15 cellular contexts compared by ENCODE assay signal in genomic region chr3:37493485-37494080, GRCh38. TPM values are rescaled to one million over a fixed set of nuclear protein-coding genes. Genes with fewer than 3 reads are reported as not detected.
DNase-seq lines count a peak whose midpoint lies in the region; ATAC-seq and TF ChIP-seq lines count a peak whose summit lies in the region.
"Had no signal": no experiment of that assay in that cellular context is flagged by ENCODE, and none has a peak within 500 bp of the region (broad histone marks: within the 10 kb centered on the region; RNA-seq: fewer than 3 reads in every experiment).

No MANE protein-coding gene starts in this region.

- H3K4me1 ChIP-seq in Loucy (ENCODE audit: insufficient read depth, low read length, poor library complexity, severe bottlenecking) (peaks cover 35% of the 10 kb centered on the region), muscle layer of duodenum (ENCODE audit: control insufficient read depth in 1 of 2, insufficient read depth in 2 of 2, low read length in 2 of 2) (peaks cover 10 to 31% of the 10 kb centered on the region in 2 donors), suprapubic skin (peaks cover 34% of the 10 kb centered on the region)

- TF ChIP-seq CTCF in Loucy (conservative IDR thresholded peaks at IDR 0.05; ENCODE audit: low read length) = no peak
- TF ChIP-seq CTCF in suprapubic skin (IDR thresholded peaks at IDR 0.05) = no peak

- no peaks in the 10 kb centered on the region for H4K20me1 ChIP-seq in Loucy (ENCODE audit: insufficient read depth, low read length, poor library complexity, severe bottlenecking)

- no peak for TF ChIP-seq EP300 in suprapubic skin (IDR thresholded peaks at IDR 0.05)

- no peak for ATAC-seq in GM21723 (IDR thresholded peaks at IDR 0.05; ENCODE audit: unreplicated experiment)
- ATAC-seq: Panc1 had no signal

- H3K36me3 ChIP-seq in Loucy (ENCODE audit: insufficient read depth, low read length) = no peaks in the 10 kb centered on the region
- peaks cover 0 to 21% of the 10 kb centered on the region in 2 donors for H3K36me3 ChIP-seq in muscle layer of duodenum (ENCODE audit: control insufficient read depth in 1 of 2, insufficient read depth in 2 of 2, low read length in 2 of 2)
- no peaks in the 10 kb centered on the region for H3K36me3 ChIP-seq in suprapubic skin

- DNase-seq in caudate nucleus (lab: John Stamatoyannopoulos, UW) = peak in 12 of 61 donors; percentile 7 to 38 (median 16)
- no peak for DNase-seq in suprapubic skin (ENCODE audit: low spot score in 2 of 2)
- DNase-seq in H4 (ENCODE audit: low spot score) = no peak
- no peak for DNase-seq in NAMALWA (ENCODE audit: low spot score)
- no peak for DNase-seq in NCI-H1417 treated with DMSO at 0.1 percent for 48 hours (lab: John Stamatoyannopoulos, UW)
- DNase-seq: activated B cell treated with CpG ODN at 0.5 μM for 24 hours, mucosa of descending colon had no signal

- no peaks in the 10 kb centered on the region for H3F3A ChIP-seq in Loucy (ENCODE audit: low read depth)

- no peaks in the 10 kb centered on the region for H3K9me2 ChIP-seq in Loucy (replicated peaks; ENCODE audit: low read depth, low read length)

- no peak overlapping the region for H3K4me3 ChIP-seq in Loucy (ENCODE audit: low read length, poor library complexity, severe bottlenecking)
- H3K4me3 ChIP-seq in muscle layer of duodenum (ENCODE audit: low read depth in 1 of 2, low read length in 2 of 2) = no peak overlapping the region
- no peak overlapping the region for H3K4me3 ChIP-seq in suprapubic skin
- H3K4me3 ChIP-seq: mucosa of descending colon, SK-N-MC had no signal

- H3K9ac ChIP-seq in Loucy (ENCODE audit: low read depth, low read length, poor library complexity, severe bottlenecking) = peak overlapping the region; percentile 35

- 74% methylated on average over 5 of the region's 5 CpGs for WGBS in suprapubic skin

- 0 out of 2 replicates have a peak overlapping the region, but pooled peaks have one; percentile 38 for H2AFZ ChIP-seq in Loucy (ENCODE audit: low read length)

- H3K79me2 ChIP-seq in Loucy (ENCODE audit: insufficient read depth, low read length) = no peaks in the 10 kb centered on the region

- H3K27ac ChIP-seq in caudate nucleus (ENCODE audit: low read depth, low read length) (peak overlapping the region; percentile 44), muscle layer of duodenum (ENCODE audit: low read length) (peak overlapping the region; percentile 14), suprapubic skin (peak overlapping the region; percentile 25)
- H3K27ac ChIP-seq: C4-2B, SK-N-MC had no signal

- H3K4me2 ChIP-seq in Loucy (ENCODE audit: low read depth, low read length, poor library complexity, severe bottlenecking) = peak overlapping the region; percentile 41

- no peaks in the 10 kb centered on the region for H3K9me3 ChIP-seq in Loucy (ENCODE audit: insufficient read depth, low read depth, low read length)
- no peaks in the 10 kb centered on the region for H3K9me3 ChIP-seq in muscle layer of duodenum (ENCODE audit: control insufficient read depth in 1 of 2, low read length in 2 of 2)
- H3K9me3 ChIP-seq in suprapubic skin = no peaks in the 10 kb centered on the region
- H3K9me3 ChIP-seq: mucosa of descending colon had no signal

- TF ChIP-seq POLR2A in suprapubic skin (IDR thresholded peaks at IDR 0.05) = no peak

- no peaks in the 10 kb centered on the region for H3K27me3 ChIP-seq in Loucy (ENCODE audit: insufficient read depth, low read length, poor library complexity, severe bottlenecking)
- no peaks in the 10 kb centered on the region for H3K27me3 ChIP-seq in muscle layer of duodenum (ENCODE audit: low read depth, low read length)
- H3K27me3 ChIP-seq in suprapubic skin = no peaks in the 10 kb centered on the region

RNA-seq across cellular contexts. Expression of gene ITGA9, which starts 41.6 kb away (rescaled TPM):
- 1 to 10 TPM; 2.8 to 7.2 (median 5.0) TPM for total RNA-seq in suprapubic skin
- total RNA-seq in H4 (2014; rRNA removed; shearing (Covaris generic)) = 0.14 TPM in 1 of 2 replicates, not detected in the other
- total RNA-seq: activated B cell treated with CpG ODN at 0.5 μM for 24 hours, HT1080, LHCN-M2 had no signal
